Comparison of ENCODE assay signal across 8 cellular contexts in genomic region chr3:172142074-172143059, GRCh38.
DNase-seq lines count a peak whose midpoint lies in the region; ATAC-seq, FAIRE-seq and TF ChIP-seq lines count a peak whose summit lies in the region.

No MANE protein-coding gene starts in this region.

- H3K27ac ChIP-seq in A673 (ENCODE audit: low read depth, low read length, poor library complexity, severe bottlenecking) (peak overlapping the region; percentile 77), mesenchymal stem cell (ENCODE audit: low read length, poor library complexity, severe bottlenecking) (peak overlapping the region; percentile 98)

- H3K27me3 Mint-ChIP-seq in WTC11 (ENCODE audit: low read depth) = no peaks in the 10 kb centered on the region

- no peak overlapping the region for H2BK5ac ChIP-seq in mesenchymal stem cell (ENCODE audit: low read depth, low read length, poor library complexity, severe bottlenecking)

- H4K91ac ChIP-seq in mesenchymal stem cell (ENCODE audit: low read length) = no peak overlapping the region

- peaks cover 4% of the 10 kb centered on the region for H3K9me3 Mint-ChIP-seq in WTC11

- BruUV-seq in A673 (replicated peaks; lab: Mats Ljungman, UMichigan) = no TSS peak

- H3K14ac ChIP-seq in mesenchymal stem cell (ENCODE audit: low read length in 2 of 2) = no peak overlapping the region

- DNase-seq in A673 (ENCODE audit: low spot score) (peak; percentile 68), GM19239 (ENCODE audit: insufficient read length, low spot score) (no peak), WTC11 (ENCODE audit: low spot score) (no peak), mesenchymal stem cell (peak; percentile 97), DMS79 treated with DMSO at 0.1 percent for 48 hours (lab: John Stamatoyannopoulos, UW) (no peak), SHP77 treated with DMSO at 0.1 percent for 48 hours (lab: John Stamatoyannopoulos, UW) (no peak), NCI-H1436 (lab: John Stamatoyannopoulos, UW) (no peak)

- 18% methylated on average over 7 of the region's 9 CpGs for WGBS in mesenchymal stem cell

- H3K36me3 ChIP-seq in A673 (ENCODE audit: insufficient read depth, low read length, poor library complexity, severe bottlenecking) (no peaks in the 10 kb centered on the region), mesenchymal stem cell (ENCODE audit: control insufficient read depth in 1 of 2, insufficient read depth in 2 of 2, low read depth in 1 of 2, low read length in 2 of 2) (peaks cover 13 to 18% of the 10 kb centered on the region in 2 experiments)

- peak overlapping the region; percentile 6; the same call in 1 of the 2 replicates for H3K4me3 Mint-ChIP-seq in WTC11

- POLR2A ChIA-PET in A673 (lab: Charles Lee; ENCODE audit: low non-redundant PET) (no interaction called here), WTC11 (lab: Charles Lee) (no interaction called here)

- CTCF ChIA-PET in A673 (lab: Charles Lee) (no interaction called here), WTC11 (lab: Charles Lee) (interaction anchor here (0.9 to 1.2 kb wide), 2 partner anchors 27 to 190 kb away, joined by 4 to 5 read pairs; no protein-coding TSS in a partner anchor)

- H4K8ac ChIP-seq in mesenchymal stem cell (ENCODE audit: low read length) = peak overlapping the region; percentile 88

- no peak overlapping the region for H2BK120ac ChIP-seq in mesenchymal stem cell (ENCODE audit: low read depth, low read length)

- no peak overlapping the region for H2BK15ac ChIP-seq in mesenchymal stem cell (ENCODE audit: low read depth, poor library complexity, severe bottlenecking)

- H3K27ac Mint-ChIP-seq in WTC11 = peak overlapping the region; percentile 98

- 0 out of 2 replicates have a peak, but pooled peaks cover 4% of the 10 kb centered on the region for H3K36me3 Mint-ChIP-seq in WTC11

- H3K27me3 ChIP-seq in A673 (replicated peaks; ENCODE audit: insufficient read depth, low read depth, low read length, poor library complexity) (no peaks in the 10 kb centered on the region), mesenchymal stem cell (ENCODE audit: control insufficient read depth in 1 of 2, insufficient read depth in 1 of 2, low read length in 2 of 2) (no peaks in the 10 kb centered on the region)

- H2AFZ ChIP-seq in mesenchymal stem cell (ENCODE audit: low read depth, low read length) = no peak overlapping the region

- peak overlapping the region; percentile 45 for H3K9ac ChIP-seq in mesenchymal stem cell (ENCODE audit: low read length)

- H2AK5ac ChIP-seq in mesenchymal stem cell (ENCODE audit: low read length, severe bottlenecking) = peak overlapping the region; percentile 15

- no peak overlapping the region for H2BK12ac ChIP-seq in mesenchymal stem cell (ENCODE audit: low read length in 2 of 2)

- no peak overlapping the region for H3K4me3 ChIP-seq in A673 (ENCODE audit: low read depth, low read length, poor library complexity, severe bottlenecking)
- peak overlapping the region in 1 of 2 experiments; percentile 52 for H3K4me3 ChIP-seq in mesenchymal stem cell (ENCODE audit: insufficient read depth in 1 of 2, low read depth in 1 of 2, low read length in 2 of 2)

- H3K4me2 ChIP-seq in mesenchymal stem cell (ENCODE audit: low read length, poor library complexity, severe bottlenecking) = peak overlapping the region; percentile 3

- intact Hi-C loops in A673 (cut with micrococcal nuclease; ENCODE audit: unreplicated experiment) = loop anchor here (5.0 kb wide), 1 partner anchor 270 kb away; no protein-coding TSS in a partner anchor

- H3K4me1 Mint-ChIP-seq in WTC11 = peaks cover 89% of the 10 kb centered on the region

- H3K18ac ChIP-seq in mesenchymal stem cell (ENCODE audit: low read depth in 1 of 2, low read length in 2 of 2) = peak overlapping the region in 1 of 2 experiments; percentile 73

- peaks cover 5% of the 10 kb centered on the region for H3K79me1 ChIP-seq in mesenchymal stem cell (replicated peaks; ENCODE audit: low read length, poor library complexity, severe bottlenecking)

- FAIRE-seq in GM19239 (lab: Jason Lieb, UNC) = peak; percentile 95

- peak overlapping the region in 1 of 2 experiments; percentile 15 for H3K4ac ChIP-seq in mesenchymal stem cell (ENCODE audit: low read depth in 1 of 2, low read length in 2 of 2)

- H3K9me3 ChIP-seq in A673 (ENCODE audit: low read depth, low read length, poor library complexity, severe bottlenecking) (no peaks in the 10 kb centered on the region), mesenchymal stem cell (ENCODE audit: control insufficient read depth, low read length) (no peaks in the 10 kb centered on the region)

- H3K23ac ChIP-seq in mesenchymal stem cell (ENCODE audit: low read length in 2 of 2) = no peak overlapping the region

- ATAC-seq in HG03108 (IDR thresholded peaks at IDR 0.05; ENCODE audit: unreplicated experiment) = peak; percentile 80
- ATAC-seq in WTC11 = peak; percentile 17; the same call in 1 of the 2 replicates

- TF ChIP-seq CTCF in A673 (conservative IDR thresholded peaks at IDR 0.05; ENCODE audit: low read depth, low read length) = no peak
- no peak for TF ChIP-seq CTCF in WTC11 (IDR thresholded peaks at IDR 0.05)

- H3K4me1 ChIP-seq in A673 (ENCODE audit: insufficient read depth, low read length, poor library complexity, severe bottlenecking) (peaks cover 49% of the 10 kb centered on the region), mesenchymal stem cell (ENCODE audit: control insufficient read depth, insufficient read depth, low read depth, low read length) (peaks cover 8% of the 10 kb centered on the region)

TF ChIP-seq in WTC11, 78 proteins besides CTCF, POLR2A, EP300 and RAD21:
- TF ChIP-seq GTF2I (CRISPR knock-in tag; conservative IDR thresholded peaks at IDR 0.05) (no peak), ETV6 (CRISPR knock-in tag; IDR thresholded peaks at IDR 0.05) (no peak), E2F5 (CRISPR knock-in tag; IDR thresholded peaks at IDR 0.05) (no peak)
- TF ChIP-seq, protein P1, sequence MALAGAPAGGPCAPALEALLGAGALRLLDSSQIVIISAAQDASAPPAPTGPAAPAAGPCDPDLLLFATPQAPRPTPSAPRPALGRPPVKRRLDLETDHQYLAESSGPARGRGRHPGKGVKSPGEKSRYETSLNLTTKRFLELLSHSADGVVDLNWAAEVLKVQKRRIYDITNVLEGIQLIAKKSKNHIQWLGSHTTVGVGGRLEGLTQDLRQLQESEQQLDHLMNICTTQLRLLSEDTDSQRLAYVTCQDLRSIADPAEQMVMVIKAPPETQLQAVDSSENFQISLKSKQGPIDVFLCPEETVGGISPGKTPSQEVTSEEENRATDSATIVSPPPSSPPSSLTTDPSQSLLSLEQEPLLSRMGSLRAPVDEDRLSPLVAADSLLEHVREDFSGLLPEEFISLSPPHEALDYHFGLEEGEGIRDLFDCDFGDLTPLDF (CRISPR knock-in tag; IDR thresholded peaks at IDR 0.05) = no peak
- TF ChIP-seq, protein P2, sequence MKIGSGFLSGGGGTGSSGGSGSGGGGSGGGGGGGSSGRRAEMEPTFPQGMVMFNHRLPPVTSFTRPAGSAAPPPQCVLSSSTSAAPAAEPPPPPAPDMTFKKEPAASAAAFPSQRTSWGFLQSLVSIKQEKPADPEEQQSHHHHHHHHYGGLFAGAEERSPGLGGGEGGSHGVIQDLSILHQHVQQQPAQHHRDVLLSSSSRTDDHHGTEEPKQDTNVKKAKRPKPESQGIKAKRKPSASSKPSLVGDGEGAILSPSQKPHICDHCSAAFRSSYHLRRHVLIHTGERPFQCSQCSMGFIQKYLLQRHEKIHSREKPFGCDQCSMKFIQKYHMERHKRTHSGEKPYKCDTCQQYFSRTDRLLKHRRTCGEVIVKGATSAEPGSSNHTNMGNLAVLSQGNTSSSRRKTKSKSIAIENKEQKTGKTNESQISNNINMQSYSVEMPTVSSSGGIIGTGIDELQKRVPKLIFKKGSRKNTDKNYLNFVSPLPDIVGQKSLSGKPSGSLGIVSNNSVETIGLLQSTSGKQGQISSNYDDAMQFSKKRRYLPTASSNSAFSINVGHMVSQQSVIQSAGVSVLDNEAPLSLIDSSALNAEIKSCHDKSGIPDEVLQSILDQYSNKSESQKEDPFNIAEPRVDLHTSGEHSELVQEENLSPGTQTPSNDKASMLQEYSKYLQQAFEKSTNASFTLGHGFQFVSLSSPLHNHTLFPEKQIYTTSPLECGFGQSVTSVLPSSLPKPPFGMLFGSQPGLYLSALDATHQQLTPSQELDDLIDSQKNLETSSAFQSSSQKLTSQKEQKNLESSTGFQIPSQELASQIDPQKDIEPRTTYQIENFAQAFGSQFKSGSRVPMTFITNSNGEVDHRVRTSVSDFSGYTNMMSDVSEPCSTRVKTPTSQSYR (CRISPR knock-in tag; IDR thresholded peaks at IDR 0.05) = no peak
TF ChIP-seq in WTC11: peak in this region for 0.

Comparison
In these comparisons a context has a peak if more than half of its experiments do, and no peak if none do; other contexts are left out.
1. DNase-seq: peak in A673 (single experiment) and mesenchymal stem cell (single experiment); none in GM19239 (single experiment), WTC11 (single experiment), DMS79 treated with DMSO at 0.1 percent for 48 hours (single experiment), SHP77 treated with DMSO at 0.1 percent for 48 hours (single experiment) and NCI-H1436 (single experiment).